In the genomic region with DNA sequence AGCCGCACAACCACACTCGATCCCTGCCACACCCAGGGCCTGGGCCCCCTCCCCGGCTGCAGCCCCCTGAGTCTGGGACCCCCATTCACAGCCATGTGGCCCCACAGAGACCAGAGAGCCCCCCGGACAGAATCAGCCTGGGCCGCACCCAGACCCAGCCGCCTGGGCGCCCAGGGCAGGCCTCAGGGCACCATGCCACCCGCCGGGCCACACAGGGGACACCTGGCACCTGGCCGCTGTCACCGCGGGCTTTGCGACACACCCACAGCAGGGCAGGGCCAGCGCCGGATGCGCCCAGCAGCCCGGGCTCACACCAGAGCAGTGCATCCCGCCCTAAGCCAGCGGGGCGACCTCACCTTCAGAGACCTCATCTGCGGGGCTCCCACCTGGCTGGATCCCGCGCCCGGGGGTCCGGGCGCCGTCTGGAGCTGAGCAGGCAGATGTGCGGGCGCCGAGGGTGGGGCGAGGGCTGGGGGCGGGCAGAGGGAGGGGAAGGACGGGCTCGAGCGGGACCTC, we compare ENCODE assay signal across 6 cellular contexts. TPM values are rescaled to one million over a fixed set of nuclear protein-coding genes. Genes with fewer than 3 reads are reported as not detected.
DNase-seq lines count a peak whose midpoint lies in the region; ATAC-seq and TF ChIP-seq lines count a peak whose summit lies in the region.

No MANE protein-coding gene starts in this region.

- WGBS in endodermal cell (ENCODE audit: insufficient coverage in 1 of 2, insufficient read length in 1 of 2), 2 experiments: 27 to 31% methylated on average over 19 to 35 of the region's 35 CpGs

- H3K9ac ChIP-seq in endodermal cell (ENCODE audit: extremely low read depth, low read length, poor library complexity, severe bottlenecking): no peak overlapping the region
- H3K9ac ChIP-seq in Karpas-422 (ENCODE audit: low read length): no peak overlapping the region

- ATAC-seq in stimulated activated naive B cell treated with anti-CD40 and anti-IgM and Interleukin-4, amounts not matched to agents 10 μg/mL and 1 μg/mL and 100 μg/mL, for 72 hours (replicated peaks): peak; percentile 45 to 48

- no peak overlapping the region for H3K27ac ChIP-seq in endodermal cell (ENCODE audit: low read depth, low read length)
- H3K27ac ChIP-seq in Karpas-422 (ENCODE audit: low read length): no peak overlapping the region
- no peak overlapping the region for H3K27ac ChIP-seq in substantia nigra (ENCODE audit: low read depth, low read length, poor library complexity, severe bottlenecking)

- no peaks in the 10 kb centered on the region for H3K4me1 ChIP-seq in endodermal cell (ENCODE audit: control insufficient read depth, insufficient read depth, low read length)
- peaks cover 7% of the 10 kb centered on the region; the same call in 1 of the 2 replicates for H3K4me1 ChIP-seq in Karpas-422 (ENCODE audit: low read length)

- H3K4me3 ChIP-seq in endodermal cell (ENCODE audit: low read length): peak overlapping the region; percentile 6
- H3K4me3 ChIP-seq in Karpas-422 (ENCODE audit: low read length): no peak overlapping the region

- no peak overlapping the region for H3K27ac Mint-ChIP-seq in endodermal cell
- H3K27ac Mint-ChIP-seq in stimulated activated naive B cell treated with anti-CD40 and anti-IgM and Interleukin-4, amounts not matched to agents 10 μg/mL and 1 μg/mL and 100 μg/mL, for 72 hours: no peak overlapping the region

- H4K20me1 ChIP-seq in Karpas-422 (ENCODE audit: insufficient read depth, low read depth, low read length): peaks cover 10% of the 10 kb centered on the region; the same call in 1 of the 2 replicates

- no peaks in the 10 kb centered on the region for H3K9me2 ChIP-seq in Karpas-422 (replicated peaks; ENCODE audit: insufficient read depth, low read length)

- DNase-seq in activated CD8-positive, alpha-beta memory T cell treated with anti-CD3 and anti-CD28 coated beads for 24 hours: peak; percentile 73
- no peak for DNase-seq in activated CD8-positive, alpha-beta memory T cell treated with anti-CD3 and anti-CD28 coated beads, Interleukin-2, amount 50 U/mL, for 4 hours
- DNase-seq in endodermal cell (peak; percentile 82), Karpas-422 (no peak), substantia nigra (lab: John Stamatoyannopoulos, UW) (no peak)
- DNase-seq in stimulated activated naive B cell treated with anti-CD40 and anti-IgM and Interleukin-4, amounts not matched to agents 10 μg/mL and 1 μg/mL and 100 μg/mL, for 72 hours: no peak

- peaks cover 2% of the 10 kb centered on the region for H3K27me3 Mint-ChIP-seq in endodermal cell (ENCODE audit: insufficient read depth)
- H3K27me3 Mint-ChIP-seq in stimulated activated naive B cell treated with anti-CD40 and anti-IgM and Interleukin-4, amounts not matched to agents 10 μg/mL and 1 μg/mL and 100 μg/mL, for 72 hours: no peaks in the 10 kb centered on the region

- TF ChIP-seq CTCF in endodermal cell (conservative IDR thresholded peaks at IDR 0.05): no peak

- H3K27me3 ChIP-seq in endodermal cell (ENCODE audit: control insufficient read depth, insufficient read depth, low read length, poor library complexity, severe bottlenecking): peaks cover 16% of the 10 kb centered on the region
- H3K27me3 ChIP-seq in Karpas-422 (ENCODE audit: low read length): no peaks in the 10 kb centered on the region

- peaks cover 8% of the 10 kb centered on the region for H3K36me3 Mint-ChIP-seq in endodermal cell (ENCODE audit: low read depth)
- H3K36me3 Mint-ChIP-seq in stimulated activated naive B cell treated with anti-CD40 and anti-IgM and Interleukin-4, amounts not matched to agents 10 μg/mL and 1 μg/mL and 100 μg/mL, for 72 hours: peaks cover 8 to 16% of the 10 kb centered on the region in 2 donors

- H3K79me2 ChIP-seq in Karpas-422 (ENCODE audit: low read length): no peaks in the 10 kb centered on the region

- H3K4me2 ChIP-seq in Karpas-422 (ENCODE audit: low read depth, low read length, poor library complexity, severe bottlenecking): no peak overlapping the region

- H3K4me1 Mint-ChIP-seq in endodermal cell: peaks cover 6% of the 10 kb centered on the region
- peaks cover 16 to 28% of the 10 kb centered on the region in 2 donors for H3K4me1 Mint-ChIP-seq in stimulated activated naive B cell treated with anti-CD40 and anti-IgM and Interleukin-4, amounts not matched to agents 10 μg/mL and 1 μg/mL and 100 μg/mL, for 72 hours

- no peaks in the 10 kb centered on the region for H3K9me3 Mint-ChIP-seq in endodermal cell
- peaks cover 0 to 2% of the 10 kb centered on the region in 2 donors for H3K9me3 Mint-ChIP-seq in stimulated activated naive B cell treated with anti-CD40 and anti-IgM and Interleukin-4, amounts not matched to agents 10 μg/mL and 1 μg/mL and 100 μg/mL, for 72 hours

- H3K36me3 ChIP-seq in endodermal cell (ENCODE audit: control insufficient read depth, insufficient read depth, low read length) (peaks cover 1% of the 10 kb centered on the region), Karpas-422 (ENCODE audit: insufficient read depth, low read length) (no peaks in the 10 kb centered on the region)

- H2AFZ ChIP-seq in Karpas-422 (ENCODE audit: low read length): no peak overlapping the region

- H3K9me3 ChIP-seq in endodermal cell (ENCODE audit: control insufficient read depth, low read length) (no peaks in the 10 kb centered on the region), Karpas-422 (ENCODE audit: low read length) (no peaks in the 10 kb centered on the region)

- H3K4me3 Mint-ChIP-seq in endodermal cell: no peak overlapping the region
- no peak overlapping the region for H3K4me3 Mint-ChIP-seq in stimulated activated naive B cell treated with anti-CD40 and anti-IgM and Interleukin-4, amounts not matched to agents 10 μg/mL and 1 μg/mL and 100 μg/mL, for 72 hours

RNA-seq across cellular contexts. Expression of a gene that starts 0.4 kb away (rescaled TPM):
- under 1 TPM; 0.29 to 0.42 TPM for total RNA-seq in endodermal cell
- 0.39 TPM for polyA plus RNA-seq in endodermal cell (2013, experiment 1 of 2)
- 0.25 TPM for polyA plus RNA-seq in endodermal cell (2013, experiment 2 of 2)
- 0.15 and 0.22 TPM in 2 replicates for total RNA-seq in Karpas-422 (2014; rRNA removed; shearing (Covaris generic); ENCODE audit: low replicate concordance)

RNA-seq across cellular contexts. Expression of a gene that starts 20.4 kb away (rescaled TPM):
- 10 to 100 TPM; 31.5 to 33.5 TPM for total RNA-seq in endodermal cell
- polyA plus RNA-seq in endodermal cell (2013, experiment 1 of 2): 26.1 TPM
- polyA plus RNA-seq in endodermal cell (2013, experiment 2 of 2): 24.7 TPM
- total RNA-seq in Karpas-422 (2014; rRNA removed; shearing (Covaris generic); ENCODE audit: low replicate concordance): 9.5 and 24.8 TPM in 2 replicates

RNA-seq across cellular contexts. Expression of a gene that starts 21.0 kb away (rescaled TPM):
- total RNA-seq in endodermal cell: 1 to 10 TPM in 1 of 2 donors, under 1 TPM in 1; 0.93 to 1.5 TPM
- 0.32 TPM for polyA plus RNA-seq in endodermal cell (2013, experiment 1 of 2)
- polyA plus RNA-seq in endodermal cell (2013, experiment 2 of 2): 0.33 TPM
- total RNA-seq in Karpas-422 (2014; rRNA removed; shearing (Covaris generic); ENCODE audit: low replicate concordance): not detected in 2 replicates

RNA-seq across cellular contexts. Expression of a gene that starts 33.5 kb away (rescaled TPM):
- 100 to 1,000 TPM in 1 of 2 donors, 10 to 100 TPM in 1; 80.7 to 102 TPM for total RNA-seq in endodermal cell
- 80.6 TPM for polyA plus RNA-seq in endodermal cell (2013, experiment 1 of 2)
- polyA plus RNA-seq in endodermal cell (2013, experiment 2 of 2): 89.1 TPM
- total RNA-seq in Karpas-422 (2014; rRNA removed; shearing (Covaris generic); ENCODE audit: low replicate concordance): 53.7 and 127 TPM in 2 replicates

RNA-seq across cellular contexts. Expression of a gene that starts 48.8 kb away (rescaled TPM):
- 10 to 100 TPM; 48.2 to 62.4 TPM for total RNA-seq in endodermal cell
- polyA plus RNA-seq in endodermal cell (2013, experiment 1 of 2): 44.5 TPM
- polyA plus RNA-seq in endodermal cell (2013, experiment 2 of 2): 39.0 TPM
- 34.5 and 102 TPM in 2 replicates for total RNA-seq in Karpas-422 (2014; rRNA removed; shearing (Covaris generic); ENCODE audit: low replicate concordance)

Comparison
In these comparisons a context has a peak if more than half of its experiments do, and no peak if none do; other contexts are left out.
1. DNase-seq: peak in activated CD8-positive, alpha-beta memory T cell treated with anti-CD3 and anti-CD28 coated beads for 24 hours (single experiment) and endodermal cell (single experiment); none in activated CD8-positive, alpha-beta memory T cell treated with anti-CD3 and anti-CD28 coated beads, Interleukin-2, amount 50 U/mL, for 4 hours (single experiment), stimulated activated naive B cell treated with anti-CD40 and anti-IgM and Interleukin-4, amounts not matched to agents 10 μg/mL and 1 μg/mL and 100 μg/mL, for 72 hours (single experiment), Karpas-422 (single experiment) and substantia nigra (0 of 49).